9 cellular contexts compared by ENCODE assay signal in the genomic region with DNA sequence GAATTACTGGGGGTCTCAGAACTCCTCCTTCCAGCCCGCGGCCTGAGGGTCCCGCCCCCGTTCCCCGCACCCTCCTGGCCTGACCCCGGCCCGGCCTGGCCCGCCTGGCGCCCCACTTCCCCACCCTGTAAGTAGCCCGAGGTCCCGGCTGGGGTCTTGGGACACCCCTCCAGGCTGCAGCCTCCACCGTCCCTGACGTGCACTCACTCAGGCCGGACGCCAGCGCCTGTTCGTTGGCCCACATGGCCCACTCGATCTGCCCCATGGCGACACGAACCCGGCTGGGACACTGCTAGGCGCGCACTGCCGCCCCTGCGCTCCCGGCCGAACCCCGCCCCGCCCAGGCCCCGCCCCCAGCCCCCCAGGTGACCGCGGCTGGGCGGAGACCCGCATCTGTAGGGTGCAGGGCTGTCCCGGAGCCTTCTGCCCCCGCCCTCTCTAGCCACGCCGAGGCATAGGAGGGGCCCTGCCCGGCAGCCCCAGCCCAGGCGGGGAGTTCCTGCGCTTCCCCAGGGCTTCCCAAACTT. TPM values are rescaled to one million over a fixed set of nuclear protein-coding genes. Genes with fewer than 3 reads are reported as not detected.
DNase-seq lines count a peak whose midpoint lies in the region; ATAC-seq, FAIRE-seq and TF ChIP-seq lines count a peak whose summit lies in the region.
"Had no signal": no experiment of that assay in that cellular context is flagged by ENCODE, and none has a peak within 500 bp of the region (broad histone marks: within the 10 kb centered on the region; RNA-seq: fewer than 3 reads in every experiment).

A gene (minus strand): TSS at position 305 of the 527 bp plus-strand sequence. CDS start 40 bp downstream, at position 265.

- H3K4me2 ChIP-seq in astrocyte (ENCODE audit: low read length), result peak within 1 kb of the TSS; percentile 92

- TF ChIP-seq CTCF in CD8-positive, alpha-beta T cell (IDR thresholded peaks at IDR 0.05), result no peak
- TF ChIP-seq CTCF in astrocyte (IDR thresholded peaks at IDR 0.05; ENCODE audit: insufficient read depth, low read depth, low read length) (no peak), spleen (IDR thresholded peaks at IDR 0.05 in 8 of 11, conservative IDR thresholded peaks at IDR 0.05 in 3 of 11) (peak in 1 of 11 experiments; percentile 13)

- H3K4me3 Mint-ChIP-seq in CD8-positive, alpha-beta T cell, result peak within 1 kb of the TSS; percentile 91
- H3K4me3 Mint-ChIP-seq in T-helper 17 cell, result peak within 1 kb of the TSS; percentile 92
- peak within 1 kb of the TSS; percentile 91 for H3K4me3 Mint-ChIP-seq in astrocyte (ENCODE audit: unreplicated experiment)

- peak; percentile 29 to 55 (median 37) for TF ChIP-seq POLR2A in spleen (IDR thresholded peaks at IDR 0.05)

- H3K9me3 Mint-ChIP-seq in CD8-positive, alpha-beta T cell, result no peaks in the 10 kb centered on the region
- no peaks in the 10 kb centered on the region for H3K9me3 Mint-ChIP-seq in astrocyte (ENCODE audit: unreplicated experiment)

- H3K27me3 Mint-ChIP-seq in CD8-positive, alpha-beta T cell (ENCODE audit: low read depth), result no peaks in the 10 kb centered on the region
- H3K27me3 Mint-ChIP-seq in T-helper 17 cell (no peaks in the 10 kb centered on the region), astrocyte (ENCODE audit: low read depth, unreplicated experiment) (no peaks in the 10 kb centered on the region)

- H3K9me3 ChIP-seq in CD8-positive, alpha-beta T cell (ENCODE audit: low read length), result no peaks in the 10 kb centered on the region
- H3K9me3 ChIP-seq in T-helper 17 cell (ENCODE audit: control insufficient read depth, low read length, poor library complexity, severe bottlenecking) (no peaks in the 10 kb centered on the region), astrocyte (ENCODE audit: insufficient read depth, low read depth, low read length) (no peaks in the 10 kb centered on the region), iPS-18a (ENCODE audit: control insufficient read depth, low read depth, low read length) (no peaks in the 10 kb centered on the region), spleen (no peaks in the 10 kb centered on the region)

- no peak for FAIRE-seq in astrocyte (lab: Jason Lieb, UNC)
- FAIRE-seq: colon had no signal

- ATAC-seq in CD8-positive, alpha-beta T cell, result peak; percentile 80
- ATAC-seq in GM19372 (IDR thresholded peaks at IDR 0.05; ENCODE audit: low read depth, unreplicated experiment) (peak; percentile 77), HG03520 (IDR thresholded peaks at IDR 0.05; ENCODE audit: unreplicated experiment) (peak; percentile 56), T-helper 17 cell (peak; percentile 88)

- peaks cover 20% of the 10 kb centered on the region for H4K20me1 ChIP-seq in astrocyte (ENCODE audit: insufficient read depth, low read length)

- peak within 1 kb of the TSS; percentile 69 for H3K9ac ChIP-seq in astrocyte (ENCODE audit: low read length)
- peak within 1 kb of the TSS; percentile 76 for H3K9ac ChIP-seq in iPS-18a (ENCODE audit: low read length)

- peaks cover 21% of the 10 kb centered on the region for H3K4me1 Mint-ChIP-seq in CD8-positive, alpha-beta T cell (ENCODE audit: low read depth)
- H3K4me1 Mint-ChIP-seq in T-helper 17 cell (peaks cover 14% of the 10 kb centered on the region), astrocyte (ENCODE audit: low read depth, unreplicated experiment) (peaks cover 4% of the 10 kb centered on the region)

- peak within 1 kb of the TSS; percentile 94 for H3K27ac ChIP-seq in CD8-positive, alpha-beta T cell (ENCODE audit: low read depth, low read length)
- no peak within 1 kb of the TSS for H3K27ac ChIP-seq in astrocyte (ENCODE audit: low read depth, low read length)
- H3K27ac ChIP-seq in iPS-18a (ENCODE audit: low read length), result no peak within 1 kb of the TSS
- H3K27ac ChIP-seq in spleen, result peak within 1 kb of the TSS; percentile 85 to 99 (median 96)

- peak within 1 kb of the TSS; percentile 66 for H2AFZ ChIP-seq in astrocyte (ENCODE audit: low read depth, low read length)

- CTCF ChIA-PET in CD8-positive, alpha-beta T cell (lab: Charles Lee), result interaction anchor here (0.5 kb wide), 1 partner anchor 94 kb away, joined by 3 read pairs; no protein-coding TSS in a partner anchor

- peak within 1 kb of the TSS; percentile 95 for H3K4me3 ChIP-seq in CD8-positive, alpha-beta T cell (ENCODE audit: low read depth, low read length)
- H3K4me3 ChIP-seq in astrocyte (ENCODE audit: insufficient read depth, low read depth, low read length) (peak within 1 kb of the TSS; percentile 63), iPS-18a (ENCODE audit: low read length) (peak within 1 kb of the TSS; percentile 90), spleen (peak within 1 kb of the TSS; percentile 82 to 97 (median 89))

- intact Hi-C loops in CD8-positive, alpha-beta T cell (cut with DNase I, micrococcal nuclease), result loop anchor here (1.0 to 5.0 kb wide), 7 partner anchors 12 to 81 kb away; a partner anchor contains a TSS
- intact Hi-C loops in spleen (cut with DNase I; ENCODE audit: low total_unique reads), result loop anchor here (10.0 kb wide), 1 partner anchor 54 kb away; a partner anchor contains a TSS

- POLR2A ChIA-PET in CD8-positive, alpha-beta T cell (lab: Charles Lee), result interaction anchor here (0.8 to 2.6 kb wide), 4 partner anchors 34 to 81 kb away, joined by 4 to 7 read pairs (median 5); a partner anchor contains a TSS

- H3K36me3 ChIP-seq in CD8-positive, alpha-beta T cell (ENCODE audit: insufficient read depth, low read length), result no peaks in the 10 kb centered on the region
- H3K36me3 ChIP-seq in astrocyte (ENCODE audit: insufficient read depth, low read length), result no peaks in the 10 kb centered on the region
- H3K36me3 ChIP-seq in iPS-18a (ENCODE audit: control insufficient read depth, low read depth, low read length), result peaks cover 7% of the 10 kb centered on the region
- peaks cover 0 to 76% (median 35%) of the 10 kb centered on the region in 6 donors for H3K36me3 ChIP-seq in spleen

- no peaks in the 10 kb centered on the region for H3K27me3 ChIP-seq in CD8-positive, alpha-beta T cell (ENCODE audit: insufficient read depth, low read length)
- H3K27me3 ChIP-seq in astrocyte (ENCODE audit: insufficient read depth, low read length) (no peaks in the 10 kb centered on the region), iPS-18a (ENCODE audit: control insufficient read depth, insufficient read depth, low read length) (no peaks in the 10 kb centered on the region), spleen (replicated peaks in 1 of 7) (no peaks in the 10 kb centered on the region)

- H3K27ac Mint-ChIP-seq in CD8-positive, alpha-beta T cell, result peak within 1 kb of the TSS; percentile 94
- H3K27ac Mint-ChIP-seq in T-helper 17 cell (peak within 1 kb of the TSS; percentile 89), astrocyte (ENCODE audit: unreplicated experiment) (no peak within 1 kb of the TSS)

- peaks cover 33% of the 10 kb centered on the region for H3K4me1 ChIP-seq in CD8-positive, alpha-beta T cell (ENCODE audit: insufficient read depth, low read length)
- H3K4me1 ChIP-seq in astrocyte (ENCODE audit: insufficient read depth, low read length) (peaks cover 12% of the 10 kb centered on the region), iPS-18a (ENCODE audit: control insufficient read depth, low read depth, low read length) (peaks cover 4% of the 10 kb centered on the region), spleen (peaks cover 30 to 76% (median 61%) of the 10 kb centered on the region in 6 donors)

- WGBS in spleen, 5 donors, result 0 to 1% (median 0%) methylated on average over 12 to 41 of the region's 41 CpGs

- peak; percentile 73 to 90 (median 81) for DNase-seq in CD8-positive, alpha-beta T cell
- DNase-seq in T-helper 17 cell, result peak; percentile 74 to 78 (median 77)
- DNase-seq in astrocyte (ENCODE audit: low read depth), result no peak
- DNase-seq in spleen, result peak; percentile 98
- no peak for DNase-seq in NCI-H1930 (lab: John Stamatoyannopoulos, UW)

- H3K79me2 ChIP-seq in astrocyte (ENCODE audit: insufficient read depth, low read length), result no peaks in the 10 kb centered on the region

- H3K36me3 Mint-ChIP-seq in CD8-positive, alpha-beta T cell, result peaks cover 24% of the 10 kb centered on the region
- H3K36me3 Mint-ChIP-seq in T-helper 17 cell (ENCODE audit: low read depth) (peaks cover 3% of the 10 kb centered on the region), astrocyte (ENCODE audit: low read depth, unreplicated experiment) (peaks cover 2% of the 10 kb centered on the region)

RNA-seq across cellular contexts. Expression of the gene that starts here (rescaled TPM):
- total RNA-seq in CD8-positive, alpha-beta T cell, result 100 to 1,000 TPM; 312 to 320 TPM
- total RNA-seq in T-helper 17 cell (100 to 1,000 TPM; 346 to 383 TPM), astrocyte (236 and 284 TPM in 2 replicates), spleen (100 to 1,000 TPM; 557 to 820 (median 628) TPM)
- 100 to 1,000 TPM; 649 to 925 (median 917) TPM for polyA plus RNA-seq in spleen

Comparison
In these comparisons a context has a peak if more than half of its experiments do, and no peak if none do; other contexts are left out.
1. DNase-seq: peak in CD8-positive, alpha-beta T cell (7 of 7), T-helper 17 cell (3 of 3) and spleen (single experiment); none in astrocyte (single experiment) and NCI-H1930 (0 of 2).
2. H3K27ac ChIP-seq: peak in CD8-positive, alpha-beta T cell (single experiment) and spleen (8 of 8); none in astrocyte (single experiment) and iPS-18a (single experiment).
3. Peak in every context shown above with its lines, with median percentiles within 50 percentile points of each other: ATAC-seq, H3K4me3 ChIP-seq and H3K4me3 Mint-ChIP-seq.